In genomic region chr1:154974808-154975408, GRCh38 we compare ENCODE assay signal across 1 cellular context.
TF ChIP-seq lines count a peak whose summit lies in the region.

No MANE protein-coding gene starts in this region.

TF ChIP-seq in K562, 482 proteins besides CTCF, POLR2A, EP300 and RAD21 (continued from another document):
- TF ChIP-seq CHAMP1 (IDR thresholded peaks at IDR 0.05) (no peak), SRSF1 (IDR thresholded peaks at IDR 0.05; ENCODE audit: low read depth, low read length) (no peak), THAP7 (CRISPR knock-in tag; IDR thresholded peaks at IDR 0.05) (no peak), THAP12 (CRISPR knock-in tag; IDR thresholded peaks at IDR 0.05) (peak; percentile 81), ZNF311 (CRISPR knock-in tag; IDR thresholded peaks at IDR 0.05) (no peak), E2F6 (IDR thresholded peaks at IDR 0.05; ENCODE audit: borderline replicate concordance in 1 of 2, extremely low read depth in 1 of 2, insufficient read depth in 1 of 2, insufficient read length in 1 of 2, low read depth in 1 of 2, low read length in 1 of 2, poor library complexity in 1 of 2, severe bottlenecking in 1 of 2) (peak; percentile 10 to 79), ELF4 (CRISPR knock-in tag; IDR thresholded peaks at IDR 0.05) (no peak), ZNF740 (CRISPR knock-in tag; IDR thresholded peaks at IDR 0.05) (no peak), ZNF740 (tag; IDR thresholded peaks at IDR 0.05) (no peak), TEAD1 (CRISPR knock-in tag; IDR thresholded peaks at IDR 0.05) (0 out of 4 replicates have a peak, but pooled peaks of 1 of the 2 experiments have one; percentile 15), CCNT2 (IDR thresholded peaks at IDR 0.05; ENCODE audit: borderline replicate concordance, extremely low read depth, insufficient read length, low read depth, low read length) (no peak), PML (IDR thresholded peaks at IDR 0.05; ENCODE audit: low read length) (peak; percentile 76), CEBPG (CRISPR knock-in tag; IDR thresholded peaks at IDR 0.05) (peak; percentile 8; the same call in 1 of the 2 replicates), CEBPG (tag; conservative IDR thresholded peaks at IDR 0.05 in 1 of 2, IDR thresholded peaks at IDR 0.05 in 1 of 2) (no peak), TAF9B (IDR thresholded peaks at IDR 0.05; ENCODE audit: partially characterized antibody) (no peak), SREBF1 (IDR thresholded peaks at IDR 0.05; ENCODE audit: borderline replicate concordance, low read depth, low read length) (peak; percentile 78; the same call in 1 of the 2 replicates), CLOCK (CRISPR knock-in tag; IDR thresholded peaks at IDR 0.05; ENCODE audit: borderline replicate concordance) (no peak), ZKSCAN8 (CRISPR knock-in tag; IDR thresholded peaks at IDR 0.05) (no peak), MTA3 (IDR thresholded peaks at IDR 0.05; ENCODE audit: borderline replicate concordance) (0 out of 2 replicates have a peak, but pooled peaks have one; percentile 3), PCBP2 (IDR thresholded peaks at IDR 0.05; ENCODE audit: low read depth, low read length, poor library complexity, severe bottlenecking) (no peak), ZNF41 (CRISPR knock-in tag; conservative IDR thresholded peaks at IDR 0.05) (peak; percentile 35; the same call in 1 of the 2 replicates), GABPB1 (CRISPR knock-in tag; IDR thresholded peaks at IDR 0.05) (no peak), USF1 (CRISPR knock-in tag; IDR thresholded peaks at IDR 0.05) (no peak), ARID3A (IDR thresholded peaks at IDR 0.05; ENCODE audit: borderline replicate concordance, low read depth, low read length) (no peak), ZKSCAN3 (CRISPR knock-in tag; IDR thresholded peaks at IDR 0.05) (no peak), LCOR (CRISPR knock-in tag; IDR thresholded peaks at IDR 0.05) (peak; percentile 83), TBP (optimal IDR thresholded peaks at IDR 0.05; ENCODE audit: low read depth, low read length) (peak; percentile 86), NELFE (IDR thresholded peaks at IDR 0.05; ENCODE audit: insufficient read depth, insufficient read length) (no peak), ZZZ3 (IDR thresholded peaks at IDR 0.05) (no peak), EP400 (IDR thresholded peaks at IDR 0.05) (peak; percentile 52; the same call in 1 of the 2 replicates), SETDB1 (IDR thresholded peaks at IDR 0.05; ENCODE audit: low read length) (no peak), CTBP1 (IDR thresholded peaks at IDR 0.05; ENCODE audit: borderline replicate concordance) (peak; percentile 16; the same call in 1 of the 2 replicates), CHCHD3 (CRISPR knock-in tag; IDR thresholded peaks at IDR 0.05) (peak; percentile 94), ZNF197 (CRISPR knock-in tag; IDR thresholded peaks at IDR 0.05; ENCODE audit: low read depth) (no peak), FOXK1 (CRISPR knock-in tag; IDR thresholded peaks at IDR 0.05; ENCODE audit: borderline replicate concordance) (peak; percentile 56; the same call in 1 of the 2 replicates), ZBTB43 (CRISPR knock-in tag; IDR thresholded peaks at IDR 0.05) (no peak), YY1 (IDR thresholded peaks at IDR 0.05; ENCODE audit: borderline replicate concordance in 1 of 3, control insufficient read depth in 1 of 3, extremely low read depth in 1 of 3, insufficient read depth in 3 of 3, insufficient read length in 1 of 3, insufficient replicate concordance in 2 of 3, low read depth in 1 of 3, low read length in 2 of 3) (peak in 1 of 3 experiments; percentile 38), CBX2 (IDR thresholded peaks at IDR 0.05; ENCODE audit: insufficient read depth, low read length, poor library complexity, severe bottlenecking) (no peak), MYC (IDR thresholded peaks at IDR 0.05; ENCODE audit: low read depth, low read length) (0 out of 2 replicates have a peak, but pooled peaks have one; percentile 37), MYC (CRISPR knock-in tag; IDR thresholded peaks at IDR 0.05; ENCODE audit: borderline replicate concordance, low read depth) (no peak; the same call in 1 of the 2 replicates), ZBTB2 (IDR thresholded peaks at IDR 0.05) (peak; percentile 100)
